In genomic region chr16:13873835-13874438, GRCh38 we compare ENCODE assay signal across 8 cellular contexts. TPM values are rescaled to one million over a fixed set of nuclear protein-coding genes. Genes with fewer than 3 reads are reported as not detected.
DNase-seq lines count a peak whose midpoint lies in the region; ATAC-seq and TF ChIP-seq lines count a peak whose summit lies in the region.

No MANE protein-coding gene starts in this region.

- no peak overlapping the region for H2BK12ac ChIP-seq in trophoblast cell (ENCODE audit: low read length)

- no peaks in the 10 kb centered on the region for H3K79me2 ChIP-seq in trophoblast cell (ENCODE audit: control insufficient read depth, insufficient read depth, low read length, poor library complexity)

- H3K14ac ChIP-seq in trophoblast cell (ENCODE audit: low read length) = no peak overlapping the region

- no CpG with 5 or more reads among the region's 5 CpGs for WGBS in trophoblast cell (ENCODE audit: extremely low coverage, insufficient coverage, insufficient read length)

- no peak for ATAC-seq in GM18517 (IDR thresholded peaks at IDR 0.05; ENCODE audit: unreplicated experiment)
- no peak for ATAC-seq in HG02870 (IDR thresholded peaks at IDR 0.05; ENCODE audit: unreplicated experiment)

- H3K18ac ChIP-seq in trophoblast cell (ENCODE audit: low read length) = no peak overlapping the region

- H3K9me3 ChIP-seq in trophoblast cell (ENCODE audit: insufficient read depth, low read depth, low read length) = no peaks in the 10 kb centered on the region

- no peaks in the 10 kb centered on the region for H3K79me1 ChIP-seq in trophoblast cell (ENCODE audit: low read length)

- no peaks in the 10 kb centered on the region for H3K36me3 ChIP-seq in trophoblast cell (ENCODE audit: control insufficient read depth in 1 of 2, insufficient read depth in 2 of 2, low read length in 2 of 2)

- H3K4me3 ChIP-seq in choroid plexus epithelial cell (ENCODE audit: low read depth, low read length) (no peak overlapping the region), trophoblast cell (ENCODE audit: low read depth, low read length) (no peak overlapping the region)

- H2AK5ac ChIP-seq in trophoblast cell (ENCODE audit: low read length) = no peak overlapping the region

- no peak overlapping the region for H2BK120ac ChIP-seq in trophoblast cell (ENCODE audit: insufficient read depth, low read length, poor library complexity)

- H4K91ac ChIP-seq in trophoblast cell (ENCODE audit: low read depth, low read length) = no peak overlapping the region

- H3K27ac ChIP-seq in trophoblast cell (ENCODE audit: low read depth, low read length) = no peak overlapping the region

- H3K27me3 ChIP-seq in trophoblast cell (ENCODE audit: insufficient read depth, low read length) = no peaks in the 10 kb centered on the region

- no peak overlapping the region for H3K4me2 ChIP-seq in trophoblast cell (ENCODE audit: low read length)

- no peak overlapping the region for H4K12ac ChIP-seq in trophoblast cell (ENCODE audit: low read depth, low read length)

- no peak overlapping the region for H3K9ac ChIP-seq in trophoblast cell (ENCODE audit: low read length)

- peak; percentile 4 for DNase-seq in DMS79 treated with DMSO at 0.1 percent for 48 hours (lab: John Stamatoyannopoulos, UW)
- DNase-seq in DMS79 (lab: John Stamatoyannopoulos, UW) = no peak
- DNase-seq in NCI-H2171 (lab: John Stamatoyannopoulos, UW) = peak; percentile 12
- DNase-seq in choroid plexus epithelial cell (ENCODE audit: low read depth) = peak; percentile 38
- DNase-seq in trophoblast cell = peak; percentile 2 to 14
- no peak for DNase-seq in GM19238 (ENCODE audit: insufficient read length, low spot score)

- H3K4ac ChIP-seq in trophoblast cell (ENCODE audit: low read depth, low read length) = no peak overlapping the region

- H2AFZ ChIP-seq in trophoblast cell (ENCODE audit: insufficient read depth, low read length, poor library complexity) = no peak overlapping the region

- no peak overlapping the region for H4K8ac ChIP-seq in trophoblast cell (ENCODE audit: low read depth, low read length)

- peak; percentile 56 for TF ChIP-seq CTCF in choroid plexus epithelial cell (conservative IDR thresholded peaks at IDR 0.05; ENCODE audit: low read depth, low read length)

- H3K23ac ChIP-seq in trophoblast cell (ENCODE audit: low read length) = no peak overlapping the region

- no peak overlapping the region for H2BK5ac ChIP-seq in trophoblast cell (ENCODE audit: low read depth, low read length, poor library complexity)

- H3K4me1 ChIP-seq in trophoblast cell (ENCODE audit: control insufficient read depth in 1 of 2, insufficient read depth in 2 of 2, low read length in 2 of 2) = no peaks in the 10 kb centered on the region

RNA-seq across cellular contexts. Expression of gene ERCC4, which starts 46.0 kb away (rescaled TPM):
- 3.7 and 3.8 TPM in 2 replicates for polyA plus RNA-seq in trophoblast cell (2013)

Comparison
In these comparisons a context has a peak if more than half of its experiments do, and no peak if none do; other contexts are left out.
1. DNase-seq: peak in DMS79 treated with DMSO at 0.1 percent for 48 hours (single experiment), NCI-H2171 (single experiment), choroid plexus epithelial cell (single experiment) and trophoblast cell (2 of 2); none in DMS79 (single experiment) and GM19238 (single experiment).